1 cellular context compared by ENCODE assay signal in the genomic region with DNA sequence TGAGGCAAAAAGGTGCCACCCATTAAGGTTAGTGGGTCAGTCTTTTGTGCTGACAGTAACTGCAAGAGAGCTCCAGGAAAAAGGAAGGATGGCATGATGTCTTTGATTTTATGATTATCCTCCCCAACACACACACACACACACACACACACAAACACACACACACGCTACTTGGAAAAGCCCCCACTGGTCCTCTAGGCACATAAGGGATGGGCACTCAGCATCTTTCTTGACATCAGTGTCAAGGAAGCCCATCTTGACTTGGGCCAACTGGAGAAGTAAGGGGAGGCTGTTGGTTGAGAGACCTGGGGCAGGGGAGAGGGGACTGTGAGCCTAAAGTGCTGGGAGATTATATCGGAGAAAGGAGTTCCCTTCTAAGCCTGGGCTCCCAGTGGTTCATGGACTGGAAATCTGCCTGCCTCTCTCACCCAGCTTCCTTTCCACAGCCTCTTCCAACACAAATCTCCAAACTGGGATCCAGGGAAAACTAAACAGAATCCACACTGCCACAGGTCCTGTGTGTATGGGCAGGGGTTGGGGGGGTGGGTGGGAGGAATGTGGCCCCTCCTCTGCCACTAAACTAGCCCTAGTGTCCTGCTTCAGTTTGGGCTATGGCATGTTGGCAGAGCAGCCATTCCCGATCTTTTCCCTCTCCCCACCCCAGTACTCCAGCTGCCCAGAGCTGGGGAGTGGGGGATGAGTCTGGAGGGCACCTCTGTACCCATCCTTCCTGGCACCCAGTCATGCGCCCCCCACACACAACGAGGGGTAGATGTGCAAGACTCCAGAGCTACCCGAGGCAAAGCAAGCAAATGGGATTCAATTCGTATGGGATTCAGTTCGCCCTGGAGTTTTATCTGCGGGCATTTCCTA.
TF ChIP-seq lines count a peak whose summit lies in the region.

No MANE protein-coding gene starts in this region.

TF ChIP-seq in GM23338, 12 proteins besides CTCF, POLR2A, EP300 and RAD21 (continued from another document):
- TF ChIP-seq, protein P1, sequence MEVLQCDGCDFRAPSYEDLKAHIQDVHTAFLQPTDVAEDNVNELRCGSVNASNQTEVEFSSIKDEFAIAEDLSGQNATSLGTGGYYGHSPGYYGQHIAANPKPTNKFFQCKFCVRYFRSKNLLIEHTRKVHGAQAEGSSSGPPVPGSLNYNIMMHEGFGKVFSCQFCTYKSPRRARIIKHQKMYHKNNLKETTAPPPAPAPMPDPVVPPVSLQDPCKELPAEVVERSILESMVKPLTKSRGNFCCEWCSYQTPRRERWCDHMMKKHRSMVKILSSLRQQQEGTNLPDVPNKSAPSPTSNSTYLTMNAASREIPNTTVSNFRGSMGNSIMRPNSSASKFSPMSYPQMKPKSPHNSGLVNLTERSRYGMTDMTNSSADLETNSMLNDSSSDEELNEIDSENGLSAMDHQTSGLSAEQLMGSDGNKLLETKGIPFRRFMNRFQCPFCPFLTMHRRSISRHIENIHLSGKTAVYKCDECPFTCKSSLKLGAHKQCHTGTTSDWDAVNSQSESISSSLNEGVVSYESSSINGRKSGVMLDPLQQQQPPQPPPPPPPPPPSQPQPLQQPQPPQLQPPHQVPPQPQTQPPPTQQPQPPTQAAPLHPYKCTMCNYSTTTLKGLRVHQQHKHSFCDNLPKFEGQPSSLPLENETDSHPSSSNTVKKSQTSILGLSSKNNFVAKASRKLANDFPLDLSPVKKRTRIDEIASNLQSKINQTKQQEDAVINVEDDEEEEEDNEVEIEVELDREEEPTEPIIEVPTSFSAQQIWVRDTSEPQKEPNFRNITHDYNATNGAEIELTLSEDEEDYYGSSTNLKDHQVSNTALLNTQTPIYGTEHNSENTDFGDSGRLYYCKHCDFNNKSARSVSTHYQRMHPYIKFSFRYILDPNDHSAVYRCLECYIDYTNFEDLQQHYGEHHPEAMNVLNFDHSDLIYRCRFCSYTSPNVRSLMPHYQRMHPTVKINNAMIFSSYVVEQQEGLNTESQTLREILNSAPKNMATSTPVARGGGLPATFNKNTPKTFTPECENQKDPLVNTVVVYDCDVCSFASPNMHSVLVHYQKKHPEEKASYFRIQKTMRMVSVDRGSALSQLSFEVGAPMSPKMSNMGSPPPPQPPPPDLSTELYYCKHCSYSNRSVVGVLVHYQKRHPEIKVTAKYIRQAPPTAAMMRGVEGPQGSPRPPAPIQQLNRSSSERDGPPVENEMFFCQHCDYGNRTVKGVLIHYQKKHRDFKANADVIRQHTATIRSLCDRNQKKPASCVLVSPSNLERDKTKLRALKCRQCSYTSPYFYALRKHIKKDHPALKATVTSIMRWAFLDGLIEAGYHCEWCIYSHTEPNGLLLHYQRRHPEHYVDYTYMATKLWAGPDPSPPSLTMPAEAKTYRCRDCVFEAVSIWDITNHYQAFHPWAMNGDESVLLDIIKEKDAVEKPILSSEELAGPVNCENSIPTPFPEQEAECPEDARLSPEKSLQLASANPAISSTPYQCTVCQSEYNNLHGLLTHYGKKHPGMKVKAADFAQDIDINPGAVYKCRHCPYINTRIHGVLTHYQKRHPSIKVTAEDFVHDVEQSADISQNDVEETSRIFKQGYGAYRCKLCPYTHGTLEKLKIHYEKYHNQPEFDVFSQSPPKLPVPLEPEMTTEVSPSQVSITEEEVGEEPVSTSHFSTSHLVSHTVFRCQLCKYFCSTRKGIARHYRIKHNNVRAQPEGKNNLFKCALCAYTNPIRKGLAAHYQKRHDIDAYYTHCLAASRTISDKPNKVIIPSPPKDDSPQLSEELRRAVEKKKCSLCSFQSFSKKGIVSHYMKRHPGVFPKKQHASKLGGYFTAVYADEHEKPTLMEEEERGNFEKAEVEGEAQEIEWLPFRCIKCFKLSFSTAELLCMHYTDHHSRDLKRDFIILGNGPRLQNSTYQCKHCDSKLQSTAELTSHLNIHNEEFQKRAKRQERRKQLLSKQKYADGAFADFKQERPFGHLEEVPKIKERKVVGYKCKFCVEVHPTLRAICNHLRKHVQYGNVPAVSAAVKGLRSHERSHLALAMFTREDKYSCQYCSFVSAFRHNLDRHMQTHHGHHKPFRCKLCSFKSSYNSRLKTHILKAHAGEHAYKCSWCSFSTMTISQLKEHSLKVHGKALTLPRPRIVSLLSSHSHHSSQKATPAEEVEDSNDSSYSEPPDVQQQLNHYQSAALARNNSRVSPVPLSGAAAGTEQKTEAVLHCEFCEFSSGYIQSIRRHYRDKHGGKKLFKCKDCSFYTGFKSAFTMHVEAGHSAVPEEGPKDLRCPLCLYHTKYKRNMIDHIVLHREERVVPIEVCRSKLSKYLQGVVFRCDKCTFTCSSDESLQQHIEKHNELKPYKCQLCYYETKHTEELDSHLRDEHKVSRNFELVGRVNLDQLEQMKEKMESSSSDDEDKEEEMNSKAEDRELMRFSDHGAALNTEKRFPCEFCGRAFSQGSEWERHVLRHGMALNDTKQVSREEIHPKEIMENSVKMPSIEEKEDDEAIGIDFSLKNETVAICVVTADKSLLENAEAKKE (CRISPR knock-in tag; IDR thresholded peaks at IDR 0.05), result no peak
